17 cellular contexts compared by ENCODE assay signal in genomic region chr11:45870706-45871105, GRCh38. TPM values are rescaled to one million over a fixed set of nuclear protein-coding genes. Genes with fewer than 3 reads are reported as not detected.
A peak's percentile ranks its signal among the peaks of the same experiment; 100 is the strongest.
DNase-seq lines count a peak whose midpoint lies in the region; TF ChIP-seq lines count a peak whose summit lies in the region.
"Had no signal": no experiment of that assay in that cellular context is flagged by ENCODE, and none has a peak within 500 bp of the region (broad histone marks: within the 10 kb centered on the region; RNA-seq: fewer than 3 reads in every experiment).

No MANE protein-coding gene starts in this region.

- no peaks in the 10 kb centered on the region for H3K27me3 ChIP-seq in smooth muscle cell (ENCODE audit: low read depth)

- no peaks in the 10 kb centered on the region for H3K27me3 Mint-ChIP-seq in Calu3 (ENCODE audit: unreplicated experiment)
- no peaks in the 10 kb centered on the region for H3K27me3 Mint-ChIP-seq in chondrocyte (ENCODE audit: low read depth)
- H3K27me3 Mint-ChIP-seq: CD4-positive, alpha-beta memory T cell had no signal

- H3K4me2 ChIP-seq in smooth muscle cell, result no peak overlapping the region
- H3K4me2 ChIP-seq: GM23338 had no signal

- H3K27ac Mint-ChIP-seq in Calu3 (ENCODE audit: unreplicated experiment) (peak overlapping the region; percentile 71), chondrocyte (ENCODE audit: unreplicated experiment) (peak overlapping the region; percentile 17)
- H3K27ac Mint-ChIP-seq: GM23338 had no signal

- POLR2A ChIA-PET in RWPE1 (lab: Yijun Ruan, JAX; ENCODE audit: low non-redundant PET), result no interaction called here

- H3K36me3 Mint-ChIP-seq in Calu3 (ENCODE audit: insufficient read depth, unreplicated experiment) (peaks cover 10% of the 10 kb centered on the region), chondrocyte (ENCODE audit: low read depth) (peaks cover 30% of the 10 kb centered on the region)

- intact Hi-C loops in Calu3 (cut with micrococcal nuclease; ENCODE audit: unreplicated experiment), result no loop called here

- 95% methylated on average over 4 of the region's 4 CpGs for WGBS in smooth muscle cell (ENCODE audit: low lambda C conversion rate)

- peaks cover 7% of the 10 kb centered on the region for H3F3A ChIP-seq in smooth muscle cell (ENCODE audit: low read depth)

- H3K4me3 Mint-ChIP-seq in Calu3 (ENCODE audit: low read depth, unreplicated experiment) (no peak overlapping the region), chondrocyte (ENCODE audit: unreplicated experiment) (no peak overlapping the region)
- H3K4me3 Mint-ChIP-seq: CD4-positive, alpha-beta memory T cell; GM23338; H9 had no signal

- no peaks in the 10 kb centered on the region for H3K9me3 Mint-ChIP-seq in Calu3 (ENCODE audit: low read depth, unreplicated experiment)
- no peaks in the 10 kb centered on the region for H3K9me3 Mint-ChIP-seq in chondrocyte (ENCODE audit: low read depth)
- H3K9me3 Mint-ChIP-seq: CD4-positive, alpha-beta memory T cell; GM23338; H9 had no signal

- no peak overlapping the region for H3K9ac ChIP-seq in smooth muscle cell (ENCODE audit: low read depth)

- no peak for TF ChIP-seq CTCF in Calu3 (IDR thresholded peaks at IDR 0.05; ENCODE audit: unreplicated experiment)
- no peak for TF ChIP-seq CTCF in RWPE1 (conservative IDR thresholded peaks at IDR 0.05; ENCODE audit: low read depth)
- TF ChIP-seq CTCF in chondrocyte (IDR thresholded peaks at IDR 0.05), result no peak
- TF ChIP-seq CTCF in smooth muscle cell (IDR thresholded peaks at IDR 0.05; ENCODE audit: borderline replicate concordance, insufficient read depth, poor library complexity, severe bottlenecking), result no peak
- no peak for TF ChIP-seq CTCF in GM20000 (IDR thresholded peaks at IDR 0.05; ENCODE audit: extremely low read depth, missing control alignments)

- no peaks in the 10 kb centered on the region for H3K36me3 ChIP-seq in smooth muscle cell (ENCODE audit: low read depth)

- DNase-seq in Calu3 (no peak), RWPE1 (ENCODE audit: low spot score) (no peak), chondrocyte (ENCODE audit: low spot score) (peak; percentile 79), smooth muscle cell (lab: John Stamatoyannopoulos, UW; ENCODE audit: unreplicated experiment) (no peak), GM20000 (ENCODE audit: low spot score) (no peak), NCI-H1436 (lab: John Stamatoyannopoulos, UW) (no peak), GM19240 (ENCODE audit: insufficient read length, low spot score) (no peak), NCI-H774 (lab: John Stamatoyannopoulos, UW) (no peak)
- DNase-seq: C1 segment of cervical spinal cord; CD4-positive, alpha-beta memory T cell; COR-L47; DMS153; DND-41; H9 had no signal

- H4K20me1 ChIP-seq in smooth muscle cell (ENCODE audit: low read depth), result peaks cover 30% of the 10 kb centered on the region

- H3K4me1 ChIP-seq in smooth muscle cell (ENCODE audit: low read depth), result no peaks in the 10 kb centered on the region

- no TSS peak for BruUV-seq in Calu3 (replicated peaks; lab: Mats Ljungman, UMichigan)

- H2AFZ ChIP-seq in smooth muscle cell (ENCODE audit: low read depth), result no peak overlapping the region
- H2AFZ ChIP-seq: GM23338 had no signal

- H3K4me3 ChIP-seq in smooth muscle cell, result no peak overlapping the region
- H3K4me3 ChIP-seq: GM23338 had no signal

- CTCF ChIA-PET in Calu3 (lab: Charles Lee) (no interaction called here), RWPE1 (lab: Yijun Ruan, JAX) (interaction anchor here (0.6 to 1.8 kb wide), 3 partner anchors 95 to 536 kb away, joined by 3 to 7 read pairs (median 3); no protein-coding TSS in a partner anchor)

- 0 out of 2 replicates have a peak overlapping the region, but pooled peaks have one; percentile 13 for H3K27ac ChIP-seq in RWPE1
- H3K27ac ChIP-seq in smooth muscle cell (ENCODE audit: low read depth), result peak overlapping the region; percentile 28

- H3K4me1 Mint-ChIP-seq in Calu3 (ENCODE audit: low read depth, unreplicated experiment) (no peaks in the 10 kb centered on the region), chondrocyte (ENCODE audit: low read depth) (peaks cover 7% of the 10 kb centered on the region)
- H3K4me1 Mint-ChIP-seq: CD4-positive, alpha-beta memory T cell had no signal

- H3K9me3 ChIP-seq in smooth muscle cell (replicated peaks; ENCODE audit: low read depth), result no peaks in the 10 kb centered on the region

- no peaks in the 10 kb centered on the region for H3K79me2 ChIP-seq in smooth muscle cell (ENCODE audit: low read depth)

RNA-seq across cellular contexts. Expression of gene MAPK8IP1, which starts 14.7 kb away (rescaled TPM):
- 4.1 and 4.9 TPM in 2 replicates for total RNA-seq in Calu3 (2022)
- 6.7 to 10.8 TPM (median 9.6 TPM) in 3 replicates for total RNA-seq in chondrocyte
- 3.9 and 8.1 TPM in 2 replicates for total RNA-seq in smooth muscle cell
- polyA plus RNA-seq in smooth muscle cell, result 4.9 and 5.2 TPM in 2 replicates

RNA-seq across cellular contexts. Expression of gene CRY2, which starts 23.4 kb away (rescaled TPM):
- total RNA-seq in Calu3 (2022) (14.9 and 16.1 TPM in 2 replicates), chondrocyte (12.2 to 16.8 TPM (median 13.8 TPM) in 3 replicates), smooth muscle cell (26.1 and 27.7 TPM in 2 replicates)
- polyA plus RNA-seq in smooth muscle cell, result 23.3 and 30.3 TPM in 2 replicates

RNA-seq across cellular contexts. Expression of gene FREY1, which starts 36.4 kb away (rescaled TPM):
- total RNA-seq in Calu3 (2022) (0.99 and 2.1 TPM in 2 replicates), chondrocyte (0.49 to 1.4 TPM (median 0.80 TPM) in 3 replicates), smooth muscle cell (0.22 and 3.6 TPM in 2 replicates)
- polyA plus RNA-seq in smooth muscle cell, result 0.57 TPM in 1 of 2 replicates, not detected in the other
- total RNA-seq: H4 had no signal
- polyA plus RNA-seq: CD4-positive, alpha-beta memory T cell; GM23338 had no signal

RNA-seq across cellular contexts. Expression of gene PEX16, which starts 47.0 kb away (rescaled TPM):
- total RNA-seq in Calu3 (2022), result 32.9 and 34.5 TPM in 2 replicates
- 17.5 to 22.8 TPM (median 20.4 TPM) in 3 replicates for total RNA-seq in chondrocyte
- total RNA-seq in smooth muscle cell, result 10.5 and 14.9 TPM in 2 replicates
- 24.4 and 30.2 TPM in 2 replicates for polyA plus RNA-seq in smooth muscle cell

RNA-seq across cellular contexts. Expression of gene LARGE2, which starts 51.8 kb away (rescaled TPM):
- 30.1 and 33.9 TPM in 2 replicates for total RNA-seq in Calu3 (2022)
- not detected in 3 replicates for total RNA-seq in chondrocyte
- total RNA-seq in smooth muscle cell, result 0.40 TPM in 2 replicates
- 0.46 and 2.9 TPM in 2 replicates for polyA plus RNA-seq in smooth muscle cell
- total RNA-seq: A172, H4 had no signal
